Comparison of ENCODE assay signal across 16 cellular contexts in genomic region chr12:54330442-54330841, GRCh38. TPM values are rescaled to one million over a fixed set of nuclear protein-coding genes. Genes with fewer than 3 reads are reported as not detected.
DNase-seq lines count a peak whose midpoint lies in the region; ATAC-seq, FAIRE-seq and TF ChIP-seq lines count a peak whose summit lies in the region.
"Had no signal": no experiment of that assay in that cellular context is flagged by ENCODE, and none has a peak within 500 bp of the region (broad histone marks: within the 10 kb centered on the region; RNA-seq: fewer than 3 reads in every experiment).

No MANE protein-coding gene starts in this region.

- H4K20me1 ChIP-seq in HCT116 (ENCODE audit: insufficient read depth): 0 out of 2 replicates have a peak, but pooled peaks cover 3% of the 10 kb centered on the region
- peaks cover 16% of the 10 kb centered on the region for H4K20me1 ChIP-seq in astrocyte (ENCODE audit: insufficient read depth, low read length)

- DNase-seq in CD14-positive monocyte (ENCODE audit: low spot score) (no peak), HCT116 (ENCODE audit: low read depth, low spot score) (no peak), astrocyte (ENCODE audit: low read depth) (no peak), MG63 (no peak), frontal cortex (ENCODE audit: low spot score in 2 of 2) (no peak), AG08395 (ENCODE audit: low spot score) (no peak)
- DNase-seq in natural killer cell treated with Interleukin-12 subunit alpha and Interleukin-12 subunit beta and Interleukin-15 and Interleukin-18, amount 100 ng/mL, for 72 hours (ENCODE audit: low spot score): no peak
- DNase-seq: brain microvascular endothelial cell; effector CD8-positive, alpha-beta T cell; NCI-H1417; NCI-H446; stimulated activated CD4-positive, alpha-beta T cell treated with anti-CD3 and anti-CD28 coated beads, Interleukin-4, amount 100 ng/mL, for 1 hour had no signal

- H3K9me3 Mint-ChIP-seq in CD14-positive monocyte (no peaks in the 10 kb centered on the region), astrocyte (ENCODE audit: unreplicated experiment) (no peaks in the 10 kb centered on the region)
- H3K9me3 Mint-ChIP-seq in natural killer cell treated with Interleukin-12 subunit alpha and Interleukin-12 subunit beta and Interleukin-15 and Interleukin-18, amount 100 ng/mL, for 72 hours: no peaks in the 10 kb centered on the region

- peaks cover 94% of the 10 kb centered on the region for H3K79me2 ChIP-seq in HCT116 (ENCODE audit: insufficient read depth, low read length)
- H3K79me2 ChIP-seq in astrocyte (ENCODE audit: insufficient read depth, low read length): peaks cover 87% of the 10 kb centered on the region

- H3K4me1 Mint-ChIP-seq in CD14-positive monocyte: peaks cover 63% of the 10 kb centered on the region
- H3K4me1 Mint-ChIP-seq in astrocyte (ENCODE audit: low read depth, unreplicated experiment): peaks cover 28% of the 10 kb centered on the region
- peaks cover 35 to 41% of the 10 kb centered on the region in 2 donors for H3K4me1 Mint-ChIP-seq in natural killer cell treated with Interleukin-12 subunit alpha and Interleukin-12 subunit beta and Interleukin-15 and Interleukin-18, amount 100 ng/mL, for 72 hours (ENCODE audit: low read depth in 2 of 2)

- RAD21 ChIA-PET in HCT116 (lab: Charles Lee; ENCODE audit: low non-redundant PET in 1 of 2, low total read pairs in 2 of 2, uncharacterized antibody in 2 of 2, unreplicated experiment in 2 of 2): no interaction called here

- H3K9me3 ChIP-seq in HCT116 (ENCODE audit: control insufficient read depth in 1 of 2, insufficient read depth in 1 of 2, low read depth in 1 of 2, low read length in 2 of 2) (no peaks in the 10 kb centered on the region), astrocyte (ENCODE audit: insufficient read depth, low read depth, low read length) (no peaks in the 10 kb centered on the region), MG63 (no peaks in the 10 kb centered on the region)
- H3K9me3 ChIP-seq: BLaER1 had no signal

- peaks cover 6 to 12% of the 10 kb centered on the region in 2 experiments; a peak in 3 of 4 replicates for H3K36me3 ChIP-seq in HCT116 (ENCODE audit: control insufficient read depth in 1 of 2, insufficient read depth in 2 of 2, low read length in 2 of 2)
- no peaks in the 10 kb centered on the region for H3K36me3 ChIP-seq in astrocyte (ENCODE audit: insufficient read depth, low read length)
- peaks cover 57% of the 10 kb centered on the region for H3K36me3 ChIP-seq in MG63

- H3K27ac ChIP-seq in HCT116 (ENCODE audit: low read depth, low read length) (no peak overlapping the region), astrocyte (ENCODE audit: low read depth, low read length) (no peak overlapping the region)
- H3K27ac ChIP-seq: BLaER1, brain microvascular endothelial cell had no signal

- peak overlapping the region; percentile 80 for H3K4me2 ChIP-seq in HCT116 (ENCODE audit: low read length)
- peak overlapping the region; percentile 45 for H3K4me2 ChIP-seq in astrocyte (ENCODE audit: low read length)
- H3K4me2 ChIP-seq: BLaER1 had no signal

- peak overlapping the region in 6 of 7 donors; percentile 3 to 77 (median 53) for H3K27ac Mint-ChIP-seq in CD14-positive monocyte
- no peak overlapping the region for H3K27ac Mint-ChIP-seq in astrocyte (ENCODE audit: unreplicated experiment)
- peak overlapping the region; percentile 65 to 84 for H3K27ac Mint-ChIP-seq in natural killer cell treated with Interleukin-12 subunit alpha and Interleukin-12 subunit beta and Interleukin-15 and Interleukin-18, amount 100 ng/mL, for 72 hours

- H3K27me3 Mint-ChIP-seq in CD14-positive monocyte (ENCODE audit: low read depth in 3 of 3) (no peaks in the 10 kb centered on the region), astrocyte (ENCODE audit: low read depth, unreplicated experiment) (no peaks in the 10 kb centered on the region)
- no peaks in the 10 kb centered on the region for H3K27me3 Mint-ChIP-seq in natural killer cell treated with Interleukin-12 subunit alpha and Interleukin-12 subunit beta and Interleukin-15 and Interleukin-18, amount 100 ng/mL, for 72 hours

- H3K4me3 Mint-ChIP-seq in CD14-positive monocyte: no peak overlapping the region
- no peak overlapping the region for H3K4me3 Mint-ChIP-seq in astrocyte (ENCODE audit: unreplicated experiment)
- peak overlapping the region; percentile 19 for H3K4me3 Mint-ChIP-seq in natural killer cell treated with Interleukin-12 subunit alpha and Interleukin-12 subunit beta and Interleukin-15 and Interleukin-18, amount 100 ng/mL, for 72 hours

- H3K9me2 ChIP-seq in HCT116 (ENCODE audit: insufficient read depth): no peaks in the 10 kb centered on the region

- no peak for FAIRE-seq in astrocyte (lab: Jason Lieb, UNC)
- no peak for FAIRE-seq in frontal cortex (lab: Jason Lieb, UNC)
- FAIRE-seq: islet of Langerhans had no signal

- CTCF ChIA-PET in HCT116 (lab: Charles Lee): no interaction called here

- H3K4me3 ChIP-seq in HCT116 (replicated peaks in 1 of 2; ENCODE audit: low read depth in 1 of 2, low read length in 2 of 2): no peak overlapping the region
- no peak overlapping the region for H3K4me3 ChIP-seq in astrocyte (ENCODE audit: insufficient read depth, low read depth, low read length)
- no peak overlapping the region for H3K4me3 ChIP-seq in MG63
- H3K4me3 ChIP-seq: BLaER1 had no signal

- peaks cover 45 to 61% of the 10 kb centered on the region in 2 experiments for H3K4me1 ChIP-seq in HCT116 (ENCODE audit: control insufficient read depth in 1 of 2, insufficient read depth in 2 of 2, low read length in 2 of 2)
- peaks cover 22% of the 10 kb centered on the region for H3K4me1 ChIP-seq in astrocyte (ENCODE audit: insufficient read depth, low read length)

- H3K27me3 ChIP-seq in HCT116 (ENCODE audit: insufficient read depth, low read length): no peaks in the 10 kb centered on the region
- H3K27me3 ChIP-seq in astrocyte (ENCODE audit: insufficient read depth, low read length): no peaks in the 10 kb centered on the region
- H3K27me3 ChIP-seq in MG63: no peaks in the 10 kb centered on the region
- H3K27me3 ChIP-seq: BLaER1, brain microvascular endothelial cell had no signal

- TF ChIP-seq CTCF in CD14-positive monocyte (IDR thresholded peaks at IDR 0.05) (no peak), HCT116 (IDR thresholded peaks at IDR 0.05 in 2 of 3, conservative IDR thresholded peaks at IDR 0.05 in 1 of 3; ENCODE audit: borderline replicate concordance in 1 of 3, insufficient read depth in 1 of 3, low read depth in 2 of 3, low read length in 2 of 3) (no peak), astrocyte (IDR thresholded peaks at IDR 0.05; ENCODE audit: insufficient read depth, low read depth, low read length) (no peak)

- no peak overlapping the region for H2AFZ ChIP-seq in HCT116 (ENCODE audit: low read depth, low read length, poor library complexity, severe bottlenecking)
- no peak overlapping the region for H2AFZ ChIP-seq in astrocyte (ENCODE audit: low read depth, low read length)

- POLR2A ChIA-PET in HCT116 (lab: Charles Lee): no interaction called here

- ATAC-seq in HCT116 (no peak), GM19351 (IDR thresholded peaks at IDR 0.05; ENCODE audit: unreplicated experiment) (no peak)
- no peak for ATAC-seq in natural killer cell treated with Interleukin-12 subunit alpha and Interleukin-12 subunit beta and Interleukin-15 and Interleukin-18, amount 100 ng/mL, for 72 hours

- no peak for TF ChIP-seq POLR2A in HCT116 (IDR thresholded peaks at IDR 0.05; ENCODE audit: borderline replicate concordance, extremely low read depth, insufficient read depth, insufficient read length)

- intact Hi-C loops in CD14-positive monocyte (cut with micrococcal nuclease) (loop anchor here in 1 of 2 donors (5.0 kb wide), 1 partner anchor 33 kb away; no protein-coding TSS in a partner anchor), HCT116 (cut with micrococcal nuclease) (no loop called here)

- H3K9ac ChIP-seq in HCT116 (ENCODE audit: low read length): peak overlapping the region; percentile 68; the same call in 1 of the 2 replicates
- no peak overlapping the region for H3K9ac ChIP-seq in astrocyte (ENCODE audit: low read length)
- H3K9ac ChIP-seq: BLaER1 had no signal

- H3K36me3 Mint-ChIP-seq in CD14-positive monocyte: peaks cover 0 to 11% of the 10 kb centered on the region in 2 donors
- peaks cover 2% of the 10 kb centered on the region for H3K36me3 Mint-ChIP-seq in astrocyte (ENCODE audit: low read depth, unreplicated experiment)
- no peaks in the 10 kb centered on the region for H3K36me3 Mint-ChIP-seq in natural killer cell treated with Interleukin-12 subunit alpha and Interleukin-12 subunit beta and Interleukin-15 and Interleukin-18, amount 100 ng/mL, for 72 hours

- TF ChIP-seq RAD21 in HCT116 (IDR thresholded peaks at IDR 0.05; ENCODE audit: low read depth): no peak

- BruUV-seq in HCT116 (replicated peaks; lab: Mats Ljungman, UMichigan): no TSS peak

RNA-seq across cellular contexts. Expression of gene COPZ1, which starts 5.5 kb away (rescaled TPM):
- 100 to 1,000 TPM; 176 to 190 TPM for polyA plus RNA-seq in CD14-positive monocyte
- total RNA-seq in HCT116 (2021; ENCODE audit: unreplicated experiment) (191 TPM), astrocyte (134 and 136 TPM in 2 replicates), frontal cortex (59.9 TPM)
- 169 and 175 TPM in 2 replicates for polyA plus RNA-seq in HCT116 (2012)
- 100 to 1,000 TPM; 111 to 158 TPM for total RNA-seq in natural killer cell treated with Interleukin-12 subunit alpha and Interleukin-12 subunit beta and Interleukin-15 and Interleukin-18, amount 100 ng/mL, for 72 hours
- total RNA-seq in MG63 (2014; rRNA removed; shearing (Covaris generic); ENCODE audit: low replicate concordance): 243 and 381 TPM in 2 replicates

RNA-seq across cellular contexts. Expression of gene NFE2, which starts 29.6 kb away (rescaled TPM):
- 100 to 1,000 TPM in 1 of 2 donors, 10 to 100 TPM in 1; 79.5 to 157 TPM for polyA plus RNA-seq in CD14-positive monocyte
- total RNA-seq in HCT116 (2021; ENCODE audit: unreplicated experiment) (1.3 TPM), astrocyte (0.29 and 0.41 TPM in 2 replicates), frontal cortex (0.82 TPM)
- 0.69 and 0.81 TPM in 2 replicates for polyA plus RNA-seq in HCT116 (2012)
- 1 to 10 TPM in 1 of 2 donors, not detected in 1; 3.7 TPM for total RNA-seq in natural killer cell treated with Interleukin-12 subunit alpha and Interleukin-12 subunit beta and Interleukin-15 and Interleukin-18, amount 100 ng/mL, for 72 hours
- 0.13 TPM in 1 of 2 replicates, not detected in the other for total RNA-seq in MG63 (2014; rRNA removed; shearing (Covaris generic); ENCODE audit: low replicate concordance)

RNA-seq across cellular contexts. Expression of gene GPR84, which starts 33.8 kb away (rescaled TPM):
- 1 to 10 TPM; 2.4 to 5.6 TPM for polyA plus RNA-seq in CD14-positive monocyte
- total RNA-seq in HCT116 (2021; ENCODE audit: unreplicated experiment) (not detected), astrocyte (not detected in 2 replicates), frontal cortex (not detected)
- 0.05 and 0.17 TPM in 2 replicates for polyA plus RNA-seq in HCT116 (2012)
- 10 to 100 TPM; 23.5 to 91.5 TPM for total RNA-seq in natural killer cell treated with Interleukin-12 subunit alpha and Interleukin-12 subunit beta and Interleukin-15 and Interleukin-18, amount 100 ng/mL, for 72 hours
- not detected in 2 replicates for total RNA-seq in MG63 (2014; rRNA removed; shearing (Covaris generic); ENCODE audit: low replicate concordance)
- total RNA-seq: fibroblast of villous mesenchyme had no signal

RNA-seq across cellular contexts. Expression of gene HNRNPA1, which starts 49.9 kb away (rescaled TPM):
- polyA plus RNA-seq in CD14-positive monocyte: 100 to 1,000 TPM; 266 to 308 TPM
- total RNA-seq in HCT116 (2021; ENCODE audit: unreplicated experiment): 1,878 TPM
- 1,517 and 1,973 TPM in 2 replicates for polyA plus RNA-seq in HCT116 (2012)
- total RNA-seq in astrocyte: 484 and 612 TPM in 2 replicates
- total RNA-seq in natural killer cell treated with Interleukin-12 subunit alpha and Interleukin-12 subunit beta and Interleukin-15 and Interleukin-18, amount 100 ng/mL, for 72 hours: 1,000 to 10,000 TPM in 1 of 2 donors, 100 to 1,000 TPM in 1; 997 to 1,580 TPM
- 84.7 and 146 TPM in 2 replicates for total RNA-seq in MG63 (2014; rRNA removed; shearing (Covaris generic); ENCODE audit: low replicate concordance)
- total RNA-seq in frontal cortex: 679 TPM

RNA-seq across cellular contexts. Expression of gene CBX5, which starts 50.5 kb away (rescaled TPM):
- 1 to 10 TPM; 2.9 to 5.4 TPM for polyA plus RNA-seq in CD14-positive monocyte
- total RNA-seq in HCT116 (2021; ENCODE audit: unreplicated experiment): 72.3 TPM
- 9.7 and 16.1 TPM in 2 replicates for polyA plus RNA-seq in HCT116 (2012)
- 99.9 and 111 TPM in 2 replicates for total RNA-seq in astrocyte
- total RNA-seq in natural killer cell treated with Interleukin-12 subunit alpha and Interleukin-12 subunit beta and Interleukin-15 and Interleukin-18, amount 100 ng/mL, for 72 hours: 10 to 100 TPM; 65.6 to 73.6 TPM
- 20.5 and 26.6 TPM in 2 replicates for total RNA-seq in MG63 (2014; rRNA removed; shearing (Covaris generic); ENCODE audit: low replicate concordance)
- 83.2 TPM for total RNA-seq in frontal cortex

Comparison
In these comparisons a context has a peak if more than half of its experiments do, and no peak if none do; other contexts are left out.
1. RNA of gene GPR84, which starts 33.8 kb away (total RNA-seq): 23.5 to 91.5 TPM in natural killer cell treated with Interleukin-12 subunit alpha and Interleukin-12 subunit beta and Interleukin-15 and Interleukin-18, amount 100 ng/mL, for 72 hours; not detected in astrocyte, not detected in HCT116 (single experiment), not detected in MG63 and not detected in frontal cortex (single experiment); every median in the first group is over 10 times any median in the second.